ENCODE assay signal across 18 cellular contexts in genomic region chr1:226954337-226954736, GRCh38. TPM values are rescaled to one million over a fixed set of nuclear protein-coding genes. Genes with fewer than 3 reads are reported as not detected.
DNase-seq lines count a peak whose midpoint lies in the region; ATAC-seq and TF ChIP-seq lines count a peak whose summit lies in the region.
"Had no signal": no experiment of that assay in that cellular context is flagged by ENCODE, and none has a peak within 500 bp of the region (broad histone marks: within the 10 kb centered on the region; RNA-seq: fewer than 3 reads in every experiment).

No MANE protein-coding gene starts in this region.

- ATAC-seq in CD4-positive, CD25-positive, alpha-beta regulatory T cell (ENCODE audit: low read depth in 2 of 2), result no peak
- no peak for ATAC-seq in psoas muscle
- ATAC-seq: GM23338 had no signal

- no peak overlapping the region for H3K4me3 ChIP-seq in CD4-positive, CD25-positive, alpha-beta regulatory T cell (ENCODE audit: low read depth, low read length)
- H3K4me3 ChIP-seq in Caco-2 (ENCODE audit: low read depth, low read length) (no peak overlapping the region), psoas muscle (no peak overlapping the region)
- H3K4me3 ChIP-seq: BLaER1 treated with 17β-estradiol and CSF1 and Interleukin-3, amounts not matched to agents 10 nM and 100 nM; GM23338; SJSA1 had no signal

- H3K4me3 Mint-ChIP-seq in CD4-positive, CD25-positive, alpha-beta regulatory T cell, result no peak overlapping the region
- H3K4me3 Mint-ChIP-seq in Caco-2 (ENCODE audit: unreplicated experiment) (no peak overlapping the region), glutamatergic neuron (ENCODE audit: unreplicated experiment) (peak overlapping the region; percentile 40)
- H3K4me3 Mint-ChIP-seq: GM23338 had no signal

- no peaks in the 10 kb centered on the region for H3K27me3 Mint-ChIP-seq in CD4-positive, CD25-positive, alpha-beta regulatory T cell
- no peaks in the 10 kb centered on the region for H3K27me3 Mint-ChIP-seq in Caco-2 (ENCODE audit: insufficient read depth, unreplicated experiment)
- peaks cover 6% of the 10 kb centered on the region for H3K27me3 Mint-ChIP-seq in glutamatergic neuron (ENCODE audit: unreplicated experiment)

- intact Hi-C loops in Caco-2 (cut with micrococcal nuclease; ENCODE audit: unreplicated experiment), result no loop called here
- intact Hi-C loops in psoas muscle (cut with DNase I), result no loop called here

- no peak for DNase-seq in CD4-positive, CD25-positive, alpha-beta regulatory T cell
- DNase-seq in Caco-2 (no peak), glutamatergic neuron (no peak), psoas muscle (no peak), NOMO-1 treated with DMSO at 0.1 percent for 48 hours (lab: John Stamatoyannopoulos, UW; ENCODE audit: unreplicated experiment) (no peak), NCI-H748 treated with DMSO at 0.1 percent for 48 hours (lab: John Stamatoyannopoulos, UW) (no peak)
- DNase-seq in activated naive CD4-positive, alpha-beta T cell treated with Interleukin-2 at 50 U/mL for 16 hours, result no peak
- DNase-seq: DMS 273 treated with DMSO at 0.1 percent for 48 hours, HCEC 1CT, NCI-H1048, NCI-H1436, NCI-H1930, NCI-H226, NCI-H524 had no signal

- H3K36me3 ChIP-seq in CD4-positive, CD25-positive, alpha-beta regulatory T cell (ENCODE audit: control insufficient read depth, insufficient read depth, low read length), result no peaks in the 10 kb centered on the region
- H3K36me3 ChIP-seq in Caco-2 (ENCODE audit: control insufficient read depth, insufficient read depth, low read length) (peaks cover 1% of the 10 kb centered on the region; the same call in 1 of the 2 replicates), psoas muscle (ENCODE audit: insufficient read depth in 1 of 2, low read depth in 1 of 2) (peaks cover 0 to 27% of the 10 kb centered on the region in 2 donors)
- H3K36me3 ChIP-seq: SJSA1 had no signal

- H3K27ac ChIP-seq in CD4-positive, CD25-positive, alpha-beta regulatory T cell (ENCODE audit: insufficient read depth, low read length, poor library complexity, severe bottlenecking), result no peak overlapping the region
- H3K27ac ChIP-seq in psoas muscle, result peak overlapping the region; percentile 97
- H3K27ac ChIP-seq: BLaER1 treated with 17β-estradiol and CSF1 and Interleukin-3, amounts not matched to agents 10 nM and 100 nM; HL-60; SJSA1 had no signal

- WGBS in psoas muscle, 3 donors, result 86 to 88% (median 88%) methylated on average over 6 of the region's 6 CpGs

- peaks cover 12% of the 10 kb centered on the region for H3K36me3 Mint-ChIP-seq in CD4-positive, CD25-positive, alpha-beta regulatory T cell
- H3K36me3 Mint-ChIP-seq in Caco-2 (ENCODE audit: insufficient read depth, unreplicated experiment) (peaks cover 9% of the 10 kb centered on the region), glutamatergic neuron (ENCODE audit: unreplicated experiment) (peaks cover 18% of the 10 kb centered on the region)

- BruUV-seq in Caco-2 (replicated peaks; lab: Mats Ljungman, UMichigan), result no TSS peak

- peaks cover 6% of the 10 kb centered on the region for H3K4me1 ChIP-seq in CD4-positive, CD25-positive, alpha-beta regulatory T cell (ENCODE audit: control insufficient read depth, insufficient read depth, low read length, poor library complexity, severe bottlenecking)
- H3K4me1 ChIP-seq in Caco-2 (no peaks in the 10 kb centered on the region), psoas muscle (peaks cover 56% of the 10 kb centered on the region)

- H3K9me3 ChIP-seq in CD4-positive, CD25-positive, alpha-beta regulatory T cell (ENCODE audit: control insufficient read depth in 2 of 2, low read length in 2 of 2), result no peaks in the 10 kb centered on the region
- H3K9me3 ChIP-seq in Caco-2 (no peaks in the 10 kb centered on the region), psoas muscle (no peaks in the 10 kb centered on the region)
- H3K9me3 ChIP-seq: SJSA1 had no signal

- peaks cover 0 to 1% (median 0%) of the 10 kb centered on the region in 7 donors for H3K9me3 Mint-ChIP-seq in CD4-positive, CD25-positive, alpha-beta regulatory T cell
- H3K9me3 Mint-ChIP-seq in Caco-2 (ENCODE audit: unreplicated experiment) (peaks cover 21% of the 10 kb centered on the region), glutamatergic neuron (ENCODE audit: unreplicated experiment) (peaks cover 15% of the 10 kb centered on the region)

- H3K4me1 Mint-ChIP-seq in CD4-positive, CD25-positive, alpha-beta regulatory T cell, result peaks cover 14 to 68% (median 36%) of the 10 kb centered on the region in 4 donors
- H3K4me1 Mint-ChIP-seq in Caco-2 (ENCODE audit: low read depth, unreplicated experiment) (no peaks in the 10 kb centered on the region), glutamatergic neuron (ENCODE audit: low read depth, unreplicated experiment) (peaks cover 12% of the 10 kb centered on the region)

- TF ChIP-seq CTCF in Caco-2 (IDR thresholded peaks at IDR 0.05; ENCODE audit: insufficient read depth in 1 of 2, low read depth in 1 of 2, low read length in 1 of 2, severe bottlenecking in 1 of 2, unreplicated experiment in 1 of 2) (no peak), glutamatergic neuron (IDR thresholded peaks at IDR 0.05; ENCODE audit: partially characterized antibody, unreplicated experiment) (no peak), psoas muscle (IDR thresholded peaks at IDR 0.05) (no peak)

- no peaks in the 10 kb centered on the region for H3K27me3 ChIP-seq in CD4-positive, CD25-positive, alpha-beta regulatory T cell (ENCODE audit: control insufficient read depth, insufficient read depth, low read length)
- no peaks in the 10 kb centered on the region for H3K27me3 ChIP-seq in Caco-2 (replicated peaks; ENCODE audit: control insufficient read depth, insufficient read depth, low read length)
- H3K27me3 ChIP-seq in psoas muscle (ENCODE audit: insufficient read depth in 3 of 3, low read length in 2 of 3), result no peaks in the 10 kb centered on the region
- H3K27me3 ChIP-seq: BLaER1 treated with 17β-estradiol and CSF1 and Interleukin-3, amounts not matched to agents 10 nM and 100 nM; SJSA1 had no signal

- H3K27ac Mint-ChIP-seq in CD4-positive, CD25-positive, alpha-beta regulatory T cell, result peak overlapping the region in 2 of 3 donors; percentile 53 to 70
- H3K27ac Mint-ChIP-seq in Caco-2 (ENCODE audit: unreplicated experiment) (peak overlapping the region; percentile 40), glutamatergic neuron (ENCODE audit: unreplicated experiment) (peak overlapping the region; percentile 48)
- H3K27ac Mint-ChIP-seq: GM23338 had no signal

- POLR2A ChIA-PET in Caco-2 (lab: Charles Lee), result no interaction called here

- CTCF ChIA-PET in Caco-2 (lab: Charles Lee), result no interaction called here

RNA-seq across cellular contexts. Expression of gene COQ8A, which starts 14.2 kb away (rescaled TPM):
- 44.1 TPM for total RNA-seq in CD4-positive, CD25-positive, alpha-beta regulatory T cell
- polyA plus RNA-seq in CD4-positive, CD25-positive, alpha-beta regulatory T cell, result 10 to 100 TPM; 53.1 to 60.1 (median 56.4) TPM
- total RNA-seq in Caco-2 (2022) (50.0 and 57.2 TPM in 2 replicates), glutamatergic neuron (ENCODE audit: unreplicated experiment) (41.9 TPM), psoas muscle (1,000 to 10,000 TPM in 1 of 4 donors, 100 to 1,000 TPM in 3; 574 to 1,432 (median 837) TPM)
- polyA plus RNA-seq in psoas muscle, result 1,000 to 10,000 TPM in 1 of 3 donors, 100 to 1,000 TPM in 2; 134 to 1,231 (median 616) TPM
